In the genomic region with DNA sequence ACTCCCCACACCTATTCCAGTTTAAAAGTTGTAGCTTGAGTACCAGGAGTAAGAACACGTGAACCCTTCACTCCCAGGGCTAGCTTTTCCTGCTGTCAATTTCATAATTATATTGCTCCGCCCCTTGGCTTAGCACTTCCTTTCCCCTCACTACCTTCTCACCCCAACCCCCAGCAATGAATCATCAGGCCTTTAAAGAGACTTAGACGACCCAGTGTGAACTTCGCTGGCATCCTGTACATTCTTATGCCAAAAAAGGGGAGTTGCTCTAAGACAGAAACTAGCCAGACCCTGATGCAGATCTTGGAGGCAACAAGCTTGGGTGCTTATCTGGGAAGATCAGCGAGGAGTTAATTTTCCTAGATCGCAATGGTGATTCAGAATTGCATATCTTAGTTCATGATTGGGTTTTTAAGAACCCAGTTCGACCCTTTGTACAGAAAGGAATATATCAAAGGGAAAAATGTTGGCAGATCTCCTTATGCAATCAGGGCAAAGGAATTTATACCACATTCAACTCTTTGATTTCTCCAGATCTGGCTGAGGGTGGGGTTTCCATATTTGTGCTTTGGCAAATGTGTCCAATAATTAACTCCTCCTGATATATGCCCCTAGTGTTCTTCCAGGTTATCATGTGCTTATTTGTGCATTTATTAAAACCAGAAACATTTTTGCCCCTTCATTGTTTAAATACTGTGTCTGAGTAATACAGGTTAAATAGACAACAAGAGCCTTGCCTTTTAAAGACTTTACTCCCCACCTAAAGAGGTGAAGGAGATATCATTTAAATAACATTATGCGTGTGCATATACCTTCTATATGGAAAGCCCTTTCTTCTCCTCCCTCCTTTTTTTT, we compare ENCODE assay signal across 8 cellular contexts. TPM values are rescaled to one million over a fixed set of nuclear protein-coding genes. Genes with fewer than 3 reads are reported as not detected.
DNase-seq lines count a peak whose midpoint lies in the region; ATAC-seq and TF ChIP-seq lines count a peak whose summit lies in the region.

No MANE protein-coding gene starts in this region.

- 30 to 35% (median 32%) methylated on average over 8 of the region's 8 CpGs for WGBS in adrenal gland, 4 donors

- peaks cover 5% of the 10 kb centered on the region for H3K27me3 Mint-ChIP-seq in neural progenitor cell (ENCODE audit: insufficient read depth, low read depth)

- ATAC-seq in HG02798 (IDR thresholded peaks at IDR 0.05; ENCODE audit: poor library complexity, unreplicated experiment) (peak; percentile 30), left lung (peak; percentile 81), GM18873 (IDR thresholded peaks at IDR 0.05; ENCODE audit: low FRiP score, unreplicated experiment) (no peak)

- no peak overlapping the region for H3K9ac ChIP-seq in neural progenitor cell

- H3K4me1 ChIP-seq in adrenal gland (replicated peaks in 1 of 2), result peaks cover 4 to 31% of the 10 kb centered on the region in 2 donors
- H3K4me1 ChIP-seq in left lung, result peaks cover 27 to 64% of the 10 kb centered on the region in 2 donors
- H3K4me1 ChIP-seq in neural progenitor cell, result peaks cover 3% of the 10 kb centered on the region

- no peaks in the 10 kb centered on the region for H3K79me2 ChIP-seq in neural progenitor cell (ENCODE audit: low read depth)

- no peak overlapping the region for H3K4me3 ChIP-seq in AG09309 (ENCODE audit: control insufficient read depth, low read depth, low read length)
- no peak overlapping the region for H3K4me3 ChIP-seq in adrenal gland
- H3K4me3 ChIP-seq in left lung, result no peak overlapping the region
- no peak overlapping the region for H3K4me3 ChIP-seq in neural progenitor cell

- H3K27ac Mint-ChIP-seq in neural progenitor cell, result no peak overlapping the region

- H2AFZ ChIP-seq in neural progenitor cell (replicated peaks), result no peak overlapping the region

- H3K36me3 Mint-ChIP-seq in neural progenitor cell, result no peaks in the 10 kb centered on the region

- H3K27ac ChIP-seq in adrenal gland, result peak overlapping the region in 1 of 5 donors; percentile 49
- H3K27ac ChIP-seq in left lung, result peak overlapping the region; percentile 49 to 71
- no peak overlapping the region for H3K27ac ChIP-seq in neural progenitor cell

- DNase-seq in AG09309 (ENCODE audit: low read depth) (peak; percentile 48), T follicular helper cell (ENCODE audit: low read depth) (peak; percentile 59), adrenal gland (peak in 6 of 7 donors; percentile 43 to 69 (median 57)), left lung (peak in 1 of 2 donors; percentile 70), neural progenitor cell (ENCODE audit: low spot score) (no peak)
- DNase-seq in stimulated activated CD8-positive, alpha-beta memory T cell treated with anti-CD3 and anti-CD28 coated beads, Interleukin-2, amount 100 ng/mL, for 48 hours (ENCODE audit: low read depth in 2 of 2), result peak; percentile 14 to 41

- no peak overlapping the region for H3K4me3 Mint-ChIP-seq in neural progenitor cell

- no peaks in the 10 kb centered on the region for H4K20me1 ChIP-seq in neural progenitor cell (ENCODE audit: low read depth)

- no peak for TF ChIP-seq CTCF in AG09309 (IDR thresholded peaks at IDR 0.05; ENCODE audit: control insufficient read depth, insufficient read depth, low read depth, low read length, missing control alignments)
- no peak for TF ChIP-seq CTCF in adrenal gland (IDR thresholded peaks at IDR 0.05)
- no peak for TF ChIP-seq CTCF in left lung (IDR thresholded peaks at IDR 0.05)
- TF ChIP-seq CTCF in neural progenitor cell (IDR thresholded peaks at IDR 0.05), result no peak

- no peaks in the 10 kb centered on the region for H3K9me3 Mint-ChIP-seq in neural progenitor cell

- H3K36me3 ChIP-seq in adrenal gland (replicated peaks in 1 of 2) (no peaks in the 10 kb centered on the region), left lung (no peaks in the 10 kb centered on the region), neural progenitor cell (no peaks in the 10 kb centered on the region)

- peaks cover 9% of the 10 kb centered on the region for H3K4me1 Mint-ChIP-seq in neural progenitor cell

- H3F3A ChIP-seq in neural progenitor cell (ENCODE audit: low read depth), result no peaks in the 10 kb centered on the region

- H3K27me3 ChIP-seq in adrenal gland (no peaks in the 10 kb centered on the region), left lung (no peaks in the 10 kb centered on the region), neural progenitor cell (no peaks in the 10 kb centered on the region)

- TF ChIP-seq POLR2A in adrenal gland (IDR thresholded peaks at IDR 0.05), result no peak

- H3K4me2 ChIP-seq in neural progenitor cell, result no peak overlapping the region

- H3K9me3 ChIP-seq in adrenal gland (replicated peaks in 1 of 3), result no peaks in the 10 kb centered on the region
- H3K9me3 ChIP-seq in left lung, result no peaks in the 10 kb centered on the region
- no peaks in the 10 kb centered on the region for H3K9me3 ChIP-seq in neural progenitor cell (ENCODE audit: low read depth)

- intact Hi-C loops in adrenal gland (cut with DNase I), result loop anchor here (10.0 kb wide), 3 partner anchors 95 to 435 kb away; no protein-coding TSS in a partner anchor
- intact Hi-C loops in left lung (cut with DNase I), result loop anchor here (10.0 kb wide), 2 partner anchors 315 to 435 kb away; no protein-coding TSS in a partner anchor

RNA-seq across cellular contexts. Expression of gene ATXN1, which starts 8.1 kb away (rescaled TPM):
- total RNA-seq in adrenal gland (10 to 100 TPM; 19.1 to 51.3 (median 34.5) TPM), left lung (10 to 100 TPM; 52.5 to 67.4 TPM), neural progenitor cell (ENCODE audit: low replicate concordance) (2.8 and 3.6 TPM in 2 replicates)
- 10 to 100 TPM in 1 of 3 donors, 1 to 10 TPM in 2; 3.4 to 10.7 (median 5.2) TPM for polyA plus RNA-seq in adrenal gland
